12 cellular contexts compared by ENCODE assay signal in genomic region chr21:42003051-42003461, GRCh38. TPM values are rescaled to one million over a fixed set of nuclear protein-coding genes. Genes with fewer than 3 reads are reported as not detected.
DNase-seq lines count a peak whose midpoint lies in the region; ATAC-seq and TF ChIP-seq lines count a peak whose summit lies in the region.
"Had no signal": no experiment of that assay in that cellular context is flagged by ENCODE, and none has a peak within 500 bp of the region (broad histone marks: within the 10 kb centered on the region; RNA-seq: fewer than 3 reads in every experiment).

No MANE protein-coding gene starts in this region.

- H3K9me3 Mint-ChIP-seq in activated naive CD4-positive, alpha-beta T cell treated with anti-CD3 and anti-CD28 coated beads, Interleukin-2, amount 50 U/mL, for 24 hours: no peaks in the 10 kb centered on the region

- intact Hi-C loops in transverse colon (cut with DNase I; ENCODE audit: low total_unique reads): loop anchor here (10.0 kb wide), 1 partner anchor 48 kb away; the partner anchor contains the start of gene C2CD2

- H3K27ac ChIP-seq in transverse colon: no peak overlapping the region

- H3K4me1 Mint-ChIP-seq in activated naive CD4-positive, alpha-beta T cell treated with anti-CD3 and anti-CD28 coated beads, Interleukin-2, amount 50 U/mL, for 24 hours: peaks cover 76% of the 10 kb centered on the region

- H3K9me3 ChIP-seq in transverse colon: no peaks in the 10 kb centered on the region
- H3K9me3 ChIP-seq: uterus had no signal

- H3K4me3 ChIP-seq in transverse colon: no peak overlapping the region
- H3K4me3 ChIP-seq: uterus had no signal

- no peaks in the 10 kb centered on the region for H3K27me3 ChIP-seq in transverse colon
- H3K27me3 ChIP-seq: uterus had no signal

- H3K36me3 Mint-ChIP-seq in activated naive CD4-positive, alpha-beta T cell treated with anti-CD3 and anti-CD28 coated beads, Interleukin-2, amount 50 U/mL, for 24 hours: peaks cover 32% of the 10 kb centered on the region

- no peaks in the 10 kb centered on the region for H3K27me3 Mint-ChIP-seq in activated naive CD4-positive, alpha-beta T cell treated with anti-CD3 and anti-CD28 coated beads, Interleukin-2, amount 50 U/mL, for 24 hours

- peaks cover 0 to 8% (median 0%) of the 10 kb centered on the region in 4 donors for H3K36me3 ChIP-seq in transverse colon
- H3K36me3 ChIP-seq: uterus had no signal

- no peak for TF ChIP-seq POLR2A in transverse colon (IDR thresholded peaks at IDR 0.05)

- in situ Hi-C loops in transverse colon (cut with MboI; ENCODE audit: low pct_ligation_motif_present in 1 of 4, low pct_unique_long_range_greater_than_20kb in 1 of 4, low sequenced_read_pairs in 3 of 4): loop anchor here in 1 of 4 donors (10.0 kb wide), 1 partner anchor 112 kb away; no protein-coding TSS in a partner anchor

- H3K4me3 Mint-ChIP-seq in activated naive CD4-positive, alpha-beta T cell treated with anti-CD3 and anti-CD28 coated beads, Interleukin-2, amount 50 U/mL, for 24 hours: peak overlapping the region; percentile 65

- DNase-seq in EH (ENCODE audit: low read depth) (peak; percentile 84), HT1080 (ENCODE audit: low read depth) (peak; percentile 22), renal cortical epithelial cell (ENCODE audit: low read depth) (peak; percentile 62), transverse colon (no peak), NCI-H2227 treated with DMSO at 0.1 percent for 48 hours (lab: John Stamatoyannopoulos, UW) (no peak), omental fat pad (ENCODE audit: low spot score) (no peak)
- DNase-seq: DND-41, NCI-H1105 treated with DMSO at 0.1 percent for 48 hours, SHP77, uterus had no signal

- WGBS in transverse colon (ENCODE audit: low coverage in 1 of 2), 2 donors: 68 to 75% methylated on average over 4 of the region's 4 CpGs

- ATAC-seq in HG03571 (IDR thresholded peaks at IDR 0.05; ENCODE audit: unreplicated experiment) (no peak), omental fat pad (ENCODE audit: low FRiP score) (no peak)

- peak overlapping the region; percentile 91 for H3K27ac Mint-ChIP-seq in activated naive CD4-positive, alpha-beta T cell treated with anti-CD3 and anti-CD28 coated beads, Interleukin-2, amount 50 U/mL, for 24 hours

- no peak for TF ChIP-seq EP300 in transverse colon (IDR thresholded peaks at IDR 0.05; ENCODE audit: low read depth)

- TF ChIP-seq CTCF in transverse colon (IDR thresholded peaks at IDR 0.05) (no peak), omental fat pad (IDR thresholded peaks at IDR 0.05) (no peak)

- no peaks in the 10 kb centered on the region for H3K4me1 ChIP-seq in transverse colon
- H3K4me1 ChIP-seq: uterus had no signal

RNA-seq across cellular contexts. Expression of gene ZBTB21, which starts 7.1 kb away (rescaled TPM):
- 8.3 and 11.3 TPM in 2 replicates for total RNA-seq in HT1080 (2014; rRNA removed; shearing (Covaris generic))
- 6.4 and 10.0 TPM in 2 replicates for polyA plus RNA-seq in HT1080 (2015; cell fraction: cytosol; rRNA removed)
- polyA plus RNA-seq in HT1080 (2015; cell fraction: nucleus; rRNA removed): 11.9 and 16.2 TPM in 2 replicates
- total RNA-seq in renal cortical epithelial cell (4.5 and 9.0 TPM in 2 replicates), transverse colon (10 to 100 TPM in 2 of 4 donors, 1 to 10 TPM in 2; 5.2 to 19.5 (median 9.7) TPM), omental fat pad (10 to 100 TPM; 11.6 to 27.8 (median 18.9) TPM)

RNA-seq across cellular contexts. Expression of gene C2CD2, which starts 49.2 kb away (rescaled TPM):
- total RNA-seq in HT1080 (2014; rRNA removed; shearing (Covaris generic)): 21.5 and 21.7 TPM in 2 replicates
- polyA plus RNA-seq in HT1080 (2015; cell fraction: cytosol; rRNA removed): 15.2 and 24.4 TPM in 2 replicates
- polyA plus RNA-seq in HT1080 (2015; cell fraction: nucleus; rRNA removed): 35.4 and 39.4 TPM in 2 replicates
- total RNA-seq in renal cortical epithelial cell (17.9 and 30.7 TPM in 2 replicates), transverse colon (10 to 100 TPM in 1 of 4 donors, 1 to 10 TPM in 3; 3.0 to 15.7 (median 7.4) TPM), omental fat pad (100 to 1,000 TPM in 2 of 4 donors, 10 to 100 TPM in 2; 57.7 to 264 (median 96.4) TPM)

Comparison
In these comparisons a context has a peak if more than half of its experiments do, and no peak if none do; other contexts are left out.
1. DNase-seq: peak in EH (single experiment), HT1080 (single experiment) and renal cortical epithelial cell (single experiment); none in transverse colon (single experiment), NCI-H2227 treated with DMSO at 0.1 percent for 48 hours (single experiment) and omental fat pad (single experiment).